In genomic region chr7:1341995-1342645, GRCh38 we compare ENCODE assay signal across 22 cellular contexts.
"Had no signal": no experiment of that assay in that cellular context is flagged by ENCODE, and none has a peak within 500 bp of the region (broad histone marks: within the 10 kb centered on the region; RNA-seq: fewer than 3 reads in every experiment).

No MANE protein-coding gene starts in this region.

- H3K36me3 Mint-ChIP-seq: activated naive CD8-positive, alpha-beta T cell treated with anti-CD3 and anti-CD28 coated beads, Interleukin-2, amount 10 ng/mL, durations not matched to agents 7 days and 5 days; brain had no signal

- H3K27ac ChIP-seq: SK-N-MC had no signal

- H3K27me3 Mint-ChIP-seq: activated CD4-positive, alpha-beta T cell treated with anti-CD3 and anti-CD28 coated beads, Interleukin-2, amount 10 ng/mL, durations not matched to agents 24 days and 14 days had no signal

- H3K4me1 Mint-ChIP-seq: activated B cell treated with CpG ODN at 0.5 μM for 24 hours; activated CD4-positive, alpha-beta T cell treated with anti-CD3 and anti-CD28 coated beads, Interleukin-2, amount 10 ng/mL, durations not matched to agents 24 days and 14 days; activated naive CD8-positive, alpha-beta T cell treated with anti-CD3 and anti-CD28 coated beads, Interleukin-2, amount 10 ng/mL, durations not matched to agents 7 days and 5 days; brain; T-cell had no signal

- H3K27ac Mint-ChIP-seq: activated B cell treated with CpG ODN at 0.5 μM for 24 hours; activated CD4-positive, alpha-beta memory T cell treated with anti-CD3 and anti-CD28 coated beads for 36 hours; activated CD4-positive, alpha-beta T cell treated with anti-CD3 and anti-CD28 coated beads, Interleukin-2, amount 10 ng/mL, durations not matched to agents 24 days and 14 days; activated naive CD8-positive, alpha-beta T cell treated with anti-CD3 and anti-CD28 coated beads, Interleukin-2, amount 10 ng/mL, durations not matched to agents 7 days and 5 days; T-cell had no signal

- ATAC-seq: activated T-cell treated with anti-CD3 and anti-CD28 coated beads, Interleukin-2, amount 50 U/mL, for 4 hours; PC-3; T-cell had no signal

- H3K4me3 Mint-ChIP-seq: activated B cell treated with CpG ODN at 0.5 μM for 24 hours; activated CD4-positive, alpha-beta memory T cell treated with anti-CD3 and anti-CD28 coated beads for 36 hours; activated CD4-positive, alpha-beta T cell treated with anti-CD3 and anti-CD28 coated beads, Interleukin-2, amount 10 ng/mL, durations not matched to agents 24 days and 14 days; activated naive CD8-positive, alpha-beta T cell treated with anti-CD3 and anti-CD28 coated beads, Interleukin-2, amount 10 ng/mL, durations not matched to agents 7 days and 5 days; activated T-cell treated with anti-CD3 and anti-CD28 coated beads, Interleukin-2, amount 50 U/mL, for 4 hours; T-cell had no signal

- H3K4me3 ChIP-seq: SK-N-MC had no signal

- DNase-seq: activated B cell treated with CpG ODN at 0.5 μM for 24 hours; activated CD4-positive, alpha-beta memory T cell treated with anti-CD3 and anti-CD28 coated beads for 36 hours; activated CD4-positive, alpha-beta T cell treated with anti-CD3 and anti-CD28 coated beads for 1 hour; activated CD4-positive, alpha-beta T cell treated with anti-CD3 and anti-CD28 coated beads, Interleukin-2, amount 10 ng/mL, durations not matched to agents 24 days and 14 days; activated CD8-positive, alpha-beta memory T cell treated with anti-CD3 and anti-CD28 coated beads for 24 hours; activated effector memory CD4-positive, alpha-beta T cell treated with anti-CD3 and anti-CD28 coated beads, Interleukin-2, amount 50 U/mL, for 16 hours; activated naive CD4-positive, alpha-beta T cell treated with Interleukin-2 at 50 U/mL for 16 hours; activated naive CD8-positive, alpha-beta T cell treated with anti-CD3 and anti-CD28 coated beads, Interleukin-2, amount 10 ng/mL, durations not matched to agents 7 days and 5 days; activated T-cell treated with anti-CD3 and anti-CD28 coated beads, Interleukin-2, amount 50 U/mL, for 4 hours; Karpas-422; NCI-H1105 treated with DMSO at 0.1 percent for 48 hours; NCI-H1436 treated with DMSO at 0.1 percent for 48 hours; NCI-H187 treated with DMSO at 0.1 percent for 48 hours; NCI-H2081 treated with DMSO at 0.1 percent for 48 hours; NCI-H446; NCI-H524; PC-3; T-helper 2 cell; T1000 had no signal
